1 cellular context compared by ENCODE assay signal in the genomic region with DNA sequence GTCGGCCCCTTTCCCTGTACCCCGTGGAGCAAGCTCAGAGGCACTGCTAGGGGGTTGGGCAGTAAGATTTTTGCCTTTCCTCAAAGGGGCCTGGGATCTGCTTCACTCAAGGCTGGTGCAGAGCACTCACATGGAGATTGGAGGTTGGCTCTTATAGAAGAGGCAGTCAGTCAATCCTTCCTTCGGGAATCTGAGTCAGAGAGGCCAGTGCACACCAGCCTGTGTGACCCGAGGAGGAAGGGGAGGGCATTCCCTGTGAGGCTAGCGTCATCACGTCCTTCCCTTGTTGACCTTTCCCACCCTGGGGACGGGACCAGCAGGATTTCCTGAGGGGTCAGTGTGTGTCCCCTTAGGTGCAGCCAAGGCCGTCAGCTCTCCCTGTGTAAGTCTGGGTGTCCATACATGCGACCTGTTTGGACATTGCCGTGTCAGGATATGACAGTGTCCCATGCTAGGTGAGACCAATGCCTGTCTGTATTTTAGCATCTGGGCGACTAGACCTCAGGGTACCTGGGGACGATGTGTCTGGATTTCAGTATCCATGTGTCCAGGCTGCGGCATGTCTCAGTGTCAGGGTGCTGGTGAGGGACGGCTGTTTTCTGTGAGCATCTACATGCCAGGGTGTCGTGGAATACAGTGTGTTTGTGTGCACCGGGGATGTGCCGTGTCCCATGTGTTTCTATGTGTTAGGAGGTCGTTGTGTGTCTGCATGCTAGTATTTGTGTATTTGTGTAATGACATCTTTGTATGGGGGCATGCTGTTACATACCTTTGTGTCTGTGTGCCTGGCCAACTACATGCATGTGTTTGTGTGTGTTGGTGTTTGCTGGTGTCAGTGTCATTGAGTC.
TF ChIP-seq lines count a peak whose summit lies in the region.

No MANE protein-coding gene starts in this region.

TF ChIP-seq in GM12878, 131 proteins besides CTCF, POLR2A, EP300 and RAD21:
- TF ChIP-seq RAD51 (IDR thresholded peaks at IDR 0.05) (no peak), ZBED1 (IDR thresholded peaks at IDR 0.05; ENCODE audit: borderline replicate concordance) (peak; percentile 55; the same call in 1 of the 2 replicates), POLR2AphosphoS2 (IDR thresholded peaks at IDR 0.05; ENCODE audit: low read depth, low read length) (peak; percentile 72; the same call in 1 of the 2 replicates), POLR2AphosphoS5 (IDR thresholded peaks at IDR 0.05; ENCODE audit: low read length) (0 out of 2 replicates have a peak, but pooled peaks have one; percentile 34), SUPT20H (IDR thresholded peaks at IDR 0.05; ENCODE audit: borderline replicate concordance, control insufficient read depth, low read depth, low read length) (no peak), HDGF (IDR thresholded peaks at IDR 0.05) (peak; percentile 82; the same call in 1 of the 2 replicates), IKZF1 (conservative IDR thresholded peaks at IDR 0.05) (no peak)
- TF ChIP-seq, protein P1, sequence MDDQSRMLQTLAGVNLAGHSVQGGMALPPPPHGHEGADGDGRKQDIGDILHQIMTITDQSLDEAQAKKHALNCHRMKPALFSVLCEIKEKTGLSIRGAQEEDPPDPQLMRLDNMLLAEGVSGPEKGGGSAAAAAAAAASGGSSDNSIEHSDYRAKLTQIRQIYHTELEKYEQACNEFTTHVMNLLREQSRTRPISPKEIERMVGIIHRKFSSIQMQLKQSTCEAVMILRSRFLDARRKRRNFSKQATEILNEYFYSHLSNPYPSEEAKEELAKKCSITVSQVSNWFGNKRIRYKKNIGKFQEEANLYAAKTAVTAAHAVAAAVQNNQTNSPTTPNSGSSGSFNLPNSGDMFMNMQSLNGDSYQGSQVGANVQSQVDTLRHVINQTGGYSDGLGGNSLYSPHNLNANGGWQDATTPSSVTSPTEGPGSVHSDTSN (IDR thresholded peaks at IDR 0.05; ENCODE audit: insufficient replicate concordance, low read depth, low read length) = no peak
- TF ChIP-seq, protein P2, sequence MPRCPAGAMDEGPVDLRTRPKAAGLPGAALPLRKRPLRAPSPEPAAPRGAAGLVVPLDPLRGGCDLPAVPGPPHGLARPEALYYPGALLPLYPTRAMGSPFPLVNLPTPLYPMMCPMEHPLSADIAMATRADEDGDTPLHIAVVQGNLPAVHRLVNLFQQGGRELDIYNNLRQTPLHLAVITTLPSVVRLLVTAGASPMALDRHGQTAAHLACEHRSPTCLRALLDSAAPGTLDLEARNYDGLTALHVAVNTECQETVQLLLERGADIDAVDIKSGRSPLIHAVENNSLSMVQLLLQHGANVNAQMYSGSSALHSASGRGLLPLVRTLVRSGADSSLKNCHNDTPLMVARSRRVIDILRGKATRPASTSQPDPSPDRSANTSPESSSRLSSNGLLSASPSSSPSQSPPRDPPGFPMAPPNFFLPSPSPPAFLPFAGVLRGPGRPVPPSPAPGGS (IDR thresholded peaks at IDR 0.05; ENCODE audit: borderline replicate concordance, insufficient read depth, low read depth, low read length, poor library complexity, severe bottlenecking) = peak; percentile 13
